ENCODE assay signal across 1 cellular context in the genomic region with DNA sequence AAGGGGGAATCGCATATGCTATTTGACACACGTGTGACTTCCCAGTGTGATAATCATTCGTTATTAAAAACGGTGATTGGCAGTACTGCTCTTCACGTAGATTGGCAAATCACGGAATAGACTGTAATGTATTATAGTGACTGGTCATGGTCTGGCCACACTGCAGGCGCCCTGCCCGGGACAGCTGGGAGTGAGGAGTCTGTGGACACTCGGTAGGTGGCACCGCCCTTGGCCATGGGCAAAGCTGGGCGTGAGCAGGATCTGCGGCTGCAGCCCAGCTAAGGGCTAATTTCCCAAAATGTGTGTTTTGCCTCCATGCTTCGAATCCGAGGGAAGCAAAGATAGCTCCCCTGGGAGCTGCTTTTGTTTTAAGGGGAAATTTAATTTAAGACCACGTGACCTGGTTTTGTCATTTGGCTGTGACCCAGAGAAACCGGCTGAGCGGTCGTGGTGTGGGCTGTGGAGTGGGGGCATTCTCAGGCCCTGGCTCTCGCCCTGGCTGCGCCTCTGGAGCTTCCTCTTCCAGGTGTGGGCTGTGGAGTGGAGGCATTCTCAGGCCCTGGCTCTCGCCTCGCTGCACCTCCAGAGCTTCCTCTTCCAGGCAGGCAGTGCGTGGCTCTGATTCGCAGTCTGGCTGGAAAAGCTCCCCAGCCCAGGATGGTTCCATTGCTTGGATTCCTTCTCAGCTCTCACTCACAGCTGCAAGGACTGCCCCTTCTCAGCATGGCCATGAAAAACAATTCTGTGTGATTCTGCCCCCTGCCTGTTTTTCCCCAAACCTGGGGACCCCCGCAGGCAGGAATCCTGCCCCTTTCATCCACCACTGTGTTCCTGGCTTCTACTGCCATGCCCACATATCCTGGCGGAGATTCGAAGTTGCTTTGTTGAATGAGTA.
A peak's percentile ranks its signal among the peaks of the same experiment; 100 is the strongest.
TF ChIP-seq lines count a peak whose summit lies in the region.

No MANE protein-coding gene starts in this region.

TF ChIP-seq in HEK293, 187 proteins besides CTCF, POLR2A, EP300 and RAD21:
- TF ChIP-seq, protein P1, sequence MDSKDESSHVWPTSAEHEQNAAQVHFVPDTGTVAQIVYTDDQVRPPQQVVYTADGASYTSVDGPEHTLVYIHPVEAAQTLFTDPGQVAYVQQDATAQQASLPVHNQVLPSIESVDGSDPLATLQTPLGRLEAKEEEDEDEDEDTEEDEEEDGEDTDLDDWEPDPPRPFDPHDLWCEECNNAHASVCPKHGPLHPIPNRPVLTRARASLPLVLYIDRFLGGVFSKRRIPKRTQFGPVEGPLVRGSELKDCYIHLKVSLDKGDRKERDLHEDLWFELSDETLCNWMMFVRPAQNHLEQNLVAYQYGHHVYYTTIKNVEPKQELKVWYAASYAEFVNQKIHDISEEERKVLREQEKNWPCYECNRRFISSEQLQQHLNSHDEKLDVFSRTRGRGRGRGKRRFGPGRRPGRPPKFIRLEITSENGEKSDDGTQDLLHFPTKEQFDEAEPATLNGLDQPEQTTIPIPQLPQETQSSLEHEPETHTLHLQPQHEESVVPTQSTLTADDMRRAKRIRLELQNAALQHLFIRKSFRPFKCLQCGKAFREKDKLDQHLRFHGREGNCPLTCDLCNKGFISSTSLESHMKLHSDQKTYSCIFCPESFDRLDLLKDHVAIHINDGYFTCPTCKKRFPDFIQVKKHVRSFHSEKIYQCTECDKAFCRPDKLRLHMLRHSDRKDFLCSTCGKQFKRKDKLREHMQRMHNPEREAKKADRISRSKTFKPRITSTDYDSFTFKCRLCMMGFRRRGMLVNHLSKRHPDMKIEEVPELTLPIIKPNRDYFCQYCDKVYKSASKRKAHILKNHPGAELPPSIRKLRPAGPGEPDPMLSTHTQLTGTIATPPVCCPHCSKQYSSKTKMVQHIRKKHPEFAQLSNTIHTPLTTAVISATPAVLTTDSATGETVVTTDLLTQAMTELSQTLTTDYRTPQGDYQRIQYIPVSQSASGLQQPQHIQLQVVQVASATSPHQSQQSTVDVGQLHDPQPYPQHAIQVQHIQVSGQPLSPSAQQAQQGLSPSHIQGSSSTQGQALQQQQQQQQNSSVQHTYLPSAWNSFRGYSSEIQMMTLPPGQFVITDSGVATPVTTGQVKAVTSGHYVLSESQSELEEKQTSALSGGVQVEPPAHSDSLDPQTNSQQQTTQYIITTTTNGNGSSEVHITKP (tag by site-specific recombination; IDR thresholded peaks at IDR 0.05) = no peak
- TF ChIP-seq, protein P2, sequence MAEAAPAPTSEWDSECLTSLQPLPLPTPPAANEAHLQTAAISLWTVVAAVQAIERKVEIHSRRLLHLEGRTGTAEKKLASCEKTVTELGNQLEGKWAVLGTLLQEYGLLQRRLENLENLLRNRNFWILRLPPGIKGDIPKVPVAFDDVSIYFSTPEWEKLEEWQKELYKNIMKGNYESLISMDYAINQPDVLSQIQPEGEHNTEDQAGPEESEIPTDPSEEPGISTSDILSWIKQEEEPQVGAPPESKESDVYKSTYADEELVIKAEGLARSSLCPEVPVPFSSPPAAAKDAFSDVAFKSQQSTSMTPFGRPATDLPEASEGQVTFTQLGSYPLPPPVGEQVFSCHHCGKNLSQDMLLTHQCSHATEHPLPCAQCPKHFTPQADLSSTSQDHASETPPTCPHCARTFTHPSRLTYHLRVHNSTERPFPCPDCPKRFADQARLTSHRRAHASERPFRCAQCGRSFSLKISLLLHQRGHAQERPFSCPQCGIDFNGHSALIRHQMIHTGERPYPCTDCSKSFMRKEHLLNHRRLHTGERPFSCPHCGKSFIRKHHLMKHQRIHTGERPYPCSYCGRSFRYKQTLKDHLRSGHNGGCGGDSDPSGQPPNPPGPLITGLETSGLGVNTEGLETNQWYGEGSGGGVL (tag by site-specific recombination; IDR thresholded peaks at IDR 0.05) = no peak
- TF ChIP-seq ZBTB7A (tag by site-specific recombination; IDR thresholded peaks at IDR 0.05; ENCODE audit: low read depth) (no peak), ZIC2 (tag by site-specific recombination; IDR thresholded peaks at IDR 0.05) (0 out of 2 replicates have a peak, but pooled peaks have one; percentile 35)
